Comparison of ENCODE assay signal across 1 cellular context in the genomic region with DNA sequence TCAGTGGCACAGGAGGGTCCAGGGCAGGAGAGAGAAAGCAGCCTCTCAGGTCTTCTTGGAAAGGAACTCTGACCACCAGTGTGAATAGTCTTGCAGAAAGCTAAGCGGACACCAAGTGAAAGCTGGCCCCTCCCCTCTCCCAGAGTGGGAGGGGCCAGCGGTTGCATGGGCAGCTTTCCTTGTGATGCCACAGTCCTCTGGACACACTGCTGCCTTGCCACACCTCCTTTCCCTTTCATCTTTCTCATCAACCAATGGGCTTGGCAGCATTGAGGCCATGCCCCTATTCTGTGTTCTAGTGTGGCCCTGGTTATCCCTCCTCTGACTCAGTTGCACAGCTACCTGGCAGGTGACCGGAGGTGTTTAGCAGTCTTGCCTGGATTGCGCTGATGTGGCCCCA.
TF ChIP-seq lines count a peak whose summit lies in the region.

No MANE protein-coding gene starts in this region.

TF ChIP-seq in H1, 55 proteins besides CTCF, POLR2A, EP300 and RAD21:
- TF ChIP-seq SP2 (IDR thresholded peaks at IDR 0.05; ENCODE audit: low read length): no peak
- no peak for TF ChIP-seq SP1 (IDR thresholded peaks at IDR 0.05; ENCODE audit: low read depth, low read length)
- no peak for TF ChIP-seq TAF7 (optimal IDR thresholded peaks at IDR 0.05; ENCODE audit: borderline replicate concordance, low read depth, low read length)
- no peak for TF ChIP-seq ASH2L (IDR thresholded peaks at IDR 0.05; ENCODE audit: low read length)
- TF ChIP-seq RBBP5 (IDR thresholded peaks at IDR 0.05; ENCODE audit: borderline replicate concordance, low read depth, low read length): no peak
- no peak for TF ChIP-seq BCL11A (IDR thresholded peaks at IDR 0.05; ENCODE audit: low read depth in 2 of 2, low read length in 2 of 2)
- TF ChIP-seq RNF2 (IDR thresholded peaks at IDR 0.05; ENCODE audit: borderline replicate concordance, low read depth, low read length, missing control alignments, poor library complexity, severe bottlenecking): no peak
- TF ChIP-seq KDM5A (IDR thresholded peaks at IDR 0.05; ENCODE audit: low read length): no peak
- TF ChIP-seq, protein P1, sequence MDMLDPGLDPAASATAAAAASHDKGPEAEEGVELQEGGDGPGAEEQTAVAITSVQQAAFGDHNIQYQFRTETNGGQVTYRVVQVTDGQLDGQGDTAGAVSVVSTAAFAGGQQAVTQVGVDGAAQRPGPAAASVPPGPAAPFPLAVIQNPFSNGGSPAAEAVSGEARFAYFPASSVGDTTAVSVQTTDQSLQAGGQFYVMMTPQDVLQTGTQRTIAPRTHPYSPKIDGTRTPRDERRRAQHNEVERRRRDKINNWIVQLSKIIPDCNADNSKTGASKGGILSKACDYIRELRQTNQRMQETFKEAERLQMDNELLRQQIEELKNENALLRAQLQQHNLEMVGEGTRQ (IDR thresholded peaks at IDR 0.05; ENCODE audit: low read length): no peak
- TF ChIP-seq JUND (IDR thresholded peaks at IDR 0.05; ENCODE audit: low read length): no peak
- TF ChIP-seq KDM1A (IDR thresholded peaks at IDR 0.05; ENCODE audit: borderline replicate concordance, low read length): no peak
- peak; percentile 52; the same call in 1 of the 2 replicates for TF ChIP-seq TAF1 (IDR thresholded peaks at IDR 0.05; ENCODE audit: low read depth, low read length)
- TF ChIP-seq CBX5 (IDR thresholded peaks at IDR 0.05; ENCODE audit: low read depth, low read length): no peak
- TF ChIP-seq PHF8 (conservative IDR thresholded peaks at IDR 0.05; ENCODE audit: low read depth, low read length): no peak
- peak; percentile 25; the same call in 1 of the 2 replicates for TF ChIP-seq TBP (IDR thresholded peaks at IDR 0.05; ENCODE audit: low read depth, low read length)
- TF ChIP-seq CBX8 (IDR thresholded peaks at IDR 0.05; ENCODE audit: borderline replicate concordance, low read depth, low read length): no peak
- TF ChIP-seq, protein P2, sequence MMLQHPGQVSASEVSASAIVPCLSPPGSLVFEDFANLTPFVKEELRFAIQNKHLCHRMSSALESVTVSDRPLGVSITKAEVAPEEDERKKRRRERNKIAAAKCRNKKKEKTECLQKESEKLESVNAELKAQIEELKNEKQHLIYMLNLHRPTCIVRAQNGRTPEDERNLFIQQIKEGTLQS (IDR thresholded peaks at IDR 0.05; ENCODE audit: insufficient read depth, low read depth, low read length): no peak
